ENCODE assay signal across 10 cellular contexts in the genomic region with DNA sequence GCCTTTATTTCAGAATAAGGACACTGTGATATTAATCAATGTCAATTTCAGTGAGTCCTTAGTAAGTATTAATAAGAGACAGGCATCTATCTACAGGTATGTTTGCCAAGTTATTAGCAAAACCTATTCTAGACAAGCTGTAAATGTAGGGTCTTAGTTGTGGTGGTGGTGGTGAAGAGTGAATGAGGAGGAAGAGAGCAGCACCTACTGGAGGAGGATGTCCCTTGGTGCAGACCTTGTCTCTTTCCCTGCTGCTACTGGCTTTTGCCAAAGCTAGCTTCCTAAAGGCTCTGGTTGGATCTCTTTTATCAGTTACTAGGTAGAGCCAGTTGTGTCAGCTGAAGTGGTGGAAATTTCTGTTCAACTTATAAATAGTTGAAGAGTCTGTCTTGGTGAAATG.
DNase-seq lines count a peak whose midpoint lies in the region; ATAC-seq and TF ChIP-seq lines count a peak whose summit lies in the region.
"Had no signal": no experiment of that assay in that cellular context is flagged by ENCODE, and none has a peak within 500 bp of the region (broad histone marks: within the 10 kb centered on the region; RNA-seq: fewer than 3 reads in every experiment).

No MANE protein-coding gene starts in this region.

- peaks cover 0 to 1% (median 0%) of the 10 kb centered on the region in 3 donors for H3K36me3 Mint-ChIP-seq in CD8-positive, alpha-beta memory T cell

- ATAC-seq in GM21360 (IDR thresholded peaks at IDR 0.05; ENCODE audit: unreplicated experiment) (peak; percentile 59), upper lobe of left lung (ENCODE audit: low FRiP score in 2 of 2) (no peak)

- H3K27me3 Mint-ChIP-seq in CD8-positive, alpha-beta memory T cell = no peaks in the 10 kb centered on the region

- no peaks in the 10 kb centered on the region for H3K4me1 ChIP-seq in CD8-positive, alpha-beta memory T cell (ENCODE audit: insufficient read depth, low read length)
- H3K4me1 ChIP-seq in upper lobe of left lung (no peaks in the 10 kb centered on the region), vagina (no peaks in the 10 kb centered on the region)

- peak; percentile 20 for TF ChIP-seq CTCF in foreskin fibroblast (IDR thresholded peaks at IDR 0.05; ENCODE audit: low read depth, low read length)
- peak in 1 of 6 experiments; percentile 16 for TF ChIP-seq CTCF in upper lobe of left lung (IDR thresholded peaks at IDR 0.05)
- TF ChIP-seq CTCF in vagina (IDR thresholded peaks at IDR 0.05) = no peak

- TF ChIP-seq EP300 in upper lobe of left lung (IDR thresholded peaks at IDR 0.05) = no peak

- no peaks in the 10 kb centered on the region for H3K36me3 ChIP-seq in CD8-positive, alpha-beta memory T cell (ENCODE audit: insufficient read depth, low read length)
- H3K36me3 ChIP-seq in upper lobe of left lung = no peaks in the 10 kb centered on the region
- H3K36me3 ChIP-seq in vagina = no peaks in the 10 kb centered on the region

- H3K27ac ChIP-seq in CD8-positive, alpha-beta memory T cell (ENCODE audit: low read depth, low read length) = no peak overlapping the region
- H3K27ac ChIP-seq in upper lobe of left lung (no peak overlapping the region), vagina (no peak overlapping the region)
- H3K27ac ChIP-seq: skin epidermis had no signal

- H3K9me3 Mint-ChIP-seq in CD8-positive, alpha-beta memory T cell = no peaks in the 10 kb centered on the region

- CTCF ChIA-PET in CD8-positive, alpha-beta memory T cell (lab: Charles Lee) = interaction anchor here (0.8 to 3.4 kb wide), 4 partner anchors 21 to 470 kb away, joined by 3 to 27 read pairs (median 4); no protein-coding TSS in a partner anchor

- H3K27ac Mint-ChIP-seq in CD8-positive, alpha-beta memory T cell = peak overlapping the region in 2 of 8 donors; percentile 30 to 51

- H3K27me3 ChIP-seq in CD8-positive, alpha-beta memory T cell (ENCODE audit: insufficient read depth, low read length, poor library complexity, severe bottlenecking) = no peaks in the 10 kb centered on the region
- H3K27me3 ChIP-seq in upper lobe of left lung = no peaks in the 10 kb centered on the region
- no peaks in the 10 kb centered on the region for H3K27me3 ChIP-seq in vagina

- DNase-seq in CD8-positive, alpha-beta memory T cell = peak in 3 of 5 donors; percentile 16 to 47 (median 23)
- DNase-seq in NAMALWA (ENCODE audit: low spot score) (peak; percentile 5), foreskin fibroblast (peak in 1 of 2 donors; percentile 39), upper lobe of left lung (no peak), vagina (ENCODE audit: extremely low spot score in 2 of 2) (no peak), NCI-H2029 (lab: John Stamatoyannopoulos, UW) (no peak)
- no peak for DNase-seq in activated CD4-positive, alpha-beta T cell treated with anti-CD3 and anti-CD28 coated beads for 48 hours
- DNase-seq: NCI-H2029 treated with DMSO at 0.1 percent for 48 hours had no signal

- H3K4me3 ChIP-seq in CD8-positive, alpha-beta memory T cell (ENCODE audit: low read length) = no peak overlapping the region
- H3K4me3 ChIP-seq in foreskin fibroblast (ENCODE audit: low read depth in 1 of 2, low read length in 2 of 2) (no peak overlapping the region), upper lobe of left lung (no peak overlapping the region), vagina (no peak overlapping the region)
- H3K4me3 ChIP-seq: skin epidermis had no signal

- H3K9me3 ChIP-seq in CD8-positive, alpha-beta memory T cell (ENCODE audit: low read length) = no peaks in the 10 kb centered on the region
- H3K9me3 ChIP-seq in upper lobe of left lung (no peaks in the 10 kb centered on the region), vagina (no peaks in the 10 kb centered on the region)

- intact Hi-C loops in vagina (cut with DNase I) = no loop called here

- H3K4me1 Mint-ChIP-seq in CD8-positive, alpha-beta memory T cell = peaks cover 5 to 15% (median 12%) of the 10 kb centered on the region in 3 donors

- no peak for TF ChIP-seq POLR2A in upper lobe of left lung (IDR thresholded peaks at IDR 0.05)
- no peak for TF ChIP-seq POLR2A in vagina (IDR thresholded peaks at IDR 0.05)

- POLR2A ChIA-PET in CD8-positive, alpha-beta memory T cell (lab: Charles Lee) = no interaction called here

- H3K4me3 Mint-ChIP-seq in CD8-positive, alpha-beta memory T cell = no peak overlapping the region

Comparison
In these comparisons a context has a peak if more than half of its experiments do, and no peak if none do; other contexts are left out.
1. DNase-seq: peak in CD8-positive, alpha-beta memory T cell (3 of 5) and NAMALWA (single experiment); none in upper lobe of left lung (0 of 2), vagina (0 of 2), NCI-H2029 (single experiment) and activated CD4-positive, alpha-beta T cell treated with anti-CD3 and anti-CD28 coated beads for 48 hours (single experiment).